1 cellular context compared by ENCODE assay signal in the genomic region with DNA sequence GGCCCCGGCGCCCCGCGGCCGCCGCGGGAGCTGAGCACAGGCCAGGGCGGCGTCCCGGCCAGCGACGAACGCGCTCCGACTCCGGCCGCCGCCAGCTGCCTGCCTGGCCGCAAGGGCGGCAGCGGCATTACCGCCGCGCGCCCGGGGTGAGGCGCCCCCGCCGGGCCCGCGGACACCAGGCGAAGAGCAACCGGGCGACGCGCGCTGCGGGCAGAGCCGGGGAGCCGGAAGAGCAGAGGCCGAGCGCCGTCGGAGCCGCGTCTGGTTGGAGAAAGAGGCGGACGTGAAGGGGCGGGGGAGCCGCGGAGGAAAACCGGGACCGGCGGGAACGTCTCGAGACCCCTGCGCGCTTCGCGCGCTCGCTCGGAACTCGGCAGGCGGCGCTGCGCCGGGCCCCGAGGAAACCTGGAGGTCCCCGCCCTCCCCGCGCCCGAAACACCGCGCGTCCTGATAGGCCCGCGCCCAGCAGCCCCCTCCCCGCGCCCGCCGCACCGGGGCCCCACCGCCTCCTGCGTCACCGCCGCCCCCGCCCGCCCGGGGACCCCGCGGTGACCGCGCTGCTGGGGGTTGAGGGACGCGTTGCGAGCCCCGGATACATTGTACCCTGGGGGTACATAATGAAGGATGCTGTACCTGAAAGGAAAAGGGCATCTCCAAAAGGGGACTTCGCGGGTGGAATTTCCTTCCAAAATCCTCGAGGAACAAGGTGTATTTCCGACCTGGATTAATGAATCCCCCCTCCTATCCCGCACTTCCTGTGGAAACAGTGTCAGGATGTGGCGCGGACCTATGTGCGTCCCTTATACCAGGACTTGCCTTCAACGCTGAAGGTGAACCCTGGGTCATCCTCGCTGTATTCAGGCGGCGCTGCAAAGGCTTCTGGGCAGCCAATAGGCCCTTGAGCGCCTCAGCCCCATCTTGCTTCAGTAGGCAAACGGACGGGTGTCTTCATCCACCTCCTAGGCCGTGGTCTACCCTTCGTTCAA.
TF ChIP-seq lines count a peak whose summit lies in the region.

No MANE protein-coding gene starts in this region.

TF ChIP-seq in HEK293, 187 proteins besides CTCF, POLR2A, EP300 and RAD21 (continued from another document and continues in another):
- TF ChIP-seq, protein P1, sequence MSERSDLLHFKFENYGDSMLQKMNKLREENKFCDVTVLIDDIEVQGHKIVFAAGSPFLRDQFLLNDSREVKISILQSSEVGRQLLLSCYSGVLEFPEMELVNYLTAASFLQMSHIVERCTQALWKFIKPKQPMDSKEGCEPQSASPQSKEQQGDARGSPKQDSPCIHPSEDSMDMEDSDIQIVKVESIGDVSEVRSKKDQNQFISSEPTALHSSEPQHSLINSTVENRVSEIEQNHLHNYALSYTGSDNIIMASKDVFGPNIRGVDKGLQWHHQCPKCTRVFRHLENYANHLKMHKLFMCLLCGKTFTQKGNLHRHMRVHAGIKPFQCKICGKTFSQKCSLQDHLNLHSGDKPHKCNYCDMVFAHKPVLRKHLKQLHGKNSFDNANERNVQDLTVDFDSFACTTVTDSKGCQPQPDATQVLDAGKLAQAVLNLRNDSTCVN (tag by site-specific recombination; optimal IDR thresholded peaks at IDR 0.05), result peak; percentile 80
- peak; percentile 55; the same call in 1 of the 2 replicates for TF ChIP-seq KLF8 (tag by site-specific recombination; IDR thresholded peaks at IDR 0.05)
- no peak for TF ChIP-seq YY1 (tag by site-specific recombination; IDR thresholded peaks at IDR 0.05)
- peak; percentile 48 for TF ChIP-seq ZNF341 (tag by site-specific recombination; IDR thresholded peaks at IDR 0.05; ENCODE audit: low read depth)
- no peak for TF ChIP-seq ZNF623 (tag by site-specific recombination; IDR thresholded peaks at IDR 0.05)
- TF ChIP-seq OVOL3 (tag by site-specific recombination; IDR thresholded peaks at IDR 0.05), result no peak
- TF ChIP-seq, protein P2, sequence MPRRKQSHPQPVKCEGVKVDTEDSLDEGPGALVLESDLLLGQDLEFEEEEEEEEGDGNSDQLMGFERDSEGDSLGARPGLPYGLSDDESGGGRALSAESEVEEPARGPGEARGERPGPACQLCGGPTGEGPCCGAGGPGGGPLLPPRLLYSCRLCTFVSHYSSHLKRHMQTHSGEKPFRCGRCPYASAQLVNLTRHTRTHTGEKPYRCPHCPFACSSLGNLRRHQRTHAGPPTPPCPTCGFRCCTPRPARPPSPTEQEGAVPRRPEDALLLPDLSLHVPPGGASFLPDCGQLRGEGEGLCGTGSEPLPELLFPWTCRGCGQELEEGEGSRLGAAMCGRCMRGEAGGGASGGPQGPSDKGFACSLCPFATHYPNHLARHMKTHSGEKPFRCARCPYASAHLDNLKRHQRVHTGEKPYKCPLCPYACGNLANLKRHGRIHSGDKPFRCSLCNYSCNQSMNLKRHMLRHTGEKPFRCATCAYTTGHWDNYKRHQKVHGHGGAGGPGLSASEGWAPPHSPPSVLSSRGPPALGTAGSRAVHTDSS (tag by site-specific recombination; IDR thresholded peaks at IDR 0.05), result peak; percentile 59; the same call in 1 of the 2 replicates
- TF ChIP-seq, protein P3, sequence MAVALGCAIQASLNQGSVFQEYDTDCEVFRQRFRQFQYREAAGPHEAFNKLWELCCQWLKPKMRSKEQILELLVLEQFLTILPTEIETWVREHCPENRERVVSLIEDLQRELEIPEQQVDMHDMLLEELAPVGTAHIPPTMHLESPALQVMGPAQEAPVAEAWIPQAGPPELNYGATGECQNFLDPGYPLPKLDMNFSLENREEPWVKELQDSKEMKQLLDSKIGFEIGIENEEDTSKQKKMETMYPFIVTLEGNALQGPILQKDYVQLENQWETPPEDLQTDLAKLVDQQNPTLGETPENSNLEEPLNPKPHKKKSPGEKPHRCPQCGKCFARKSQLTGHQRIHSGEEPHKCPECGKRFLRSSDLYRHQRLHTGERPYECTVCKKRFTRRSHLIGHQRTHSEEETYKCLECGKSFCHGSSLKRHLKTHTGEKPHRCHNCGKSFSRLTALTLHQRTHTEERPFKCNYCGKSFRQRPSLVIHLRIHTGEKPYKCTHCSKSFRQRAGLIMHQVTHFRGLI (tag by site-specific recombination; IDR thresholded peaks at IDR 0.05), result no peak
- TF ChIP-seq ZNF19 (tag by site-specific recombination; IDR thresholded peaks at IDR 0.05; ENCODE audit: low read depth), result no peak
- no peak for TF ChIP-seq ZNF23 (tag by site-specific recombination; IDR thresholded peaks at IDR 0.05; ENCODE audit: borderline replicate concordance)
- TF ChIP-seq ZNF10 (tag by site-specific recombination; IDR thresholded peaks at IDR 0.05), result no peak
- TF ChIP-seq, protein P4, sequence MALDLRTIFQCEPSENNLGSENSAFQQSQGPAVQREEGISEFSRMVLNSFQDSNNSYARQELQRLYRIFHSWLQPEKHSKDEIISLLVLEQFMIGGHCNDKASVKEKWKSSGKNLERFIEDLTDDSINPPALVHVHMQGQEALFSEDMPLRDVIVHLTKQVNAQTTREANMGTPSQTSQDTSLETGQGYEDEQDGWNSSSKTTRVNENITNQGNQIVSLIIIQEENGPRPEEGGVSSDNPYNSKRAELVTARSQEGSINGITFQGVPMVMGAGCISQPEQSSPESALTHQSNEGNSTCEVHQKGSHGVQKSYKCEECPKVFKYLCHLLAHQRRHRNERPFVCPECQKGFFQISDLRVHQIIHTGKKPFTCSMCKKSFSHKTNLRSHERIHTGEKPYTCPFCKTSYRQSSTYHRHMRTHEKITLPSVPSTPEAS (tag by site-specific recombination; IDR thresholded peaks at IDR 0.05), result no peak
- TF ChIP-seq, protein P5, sequence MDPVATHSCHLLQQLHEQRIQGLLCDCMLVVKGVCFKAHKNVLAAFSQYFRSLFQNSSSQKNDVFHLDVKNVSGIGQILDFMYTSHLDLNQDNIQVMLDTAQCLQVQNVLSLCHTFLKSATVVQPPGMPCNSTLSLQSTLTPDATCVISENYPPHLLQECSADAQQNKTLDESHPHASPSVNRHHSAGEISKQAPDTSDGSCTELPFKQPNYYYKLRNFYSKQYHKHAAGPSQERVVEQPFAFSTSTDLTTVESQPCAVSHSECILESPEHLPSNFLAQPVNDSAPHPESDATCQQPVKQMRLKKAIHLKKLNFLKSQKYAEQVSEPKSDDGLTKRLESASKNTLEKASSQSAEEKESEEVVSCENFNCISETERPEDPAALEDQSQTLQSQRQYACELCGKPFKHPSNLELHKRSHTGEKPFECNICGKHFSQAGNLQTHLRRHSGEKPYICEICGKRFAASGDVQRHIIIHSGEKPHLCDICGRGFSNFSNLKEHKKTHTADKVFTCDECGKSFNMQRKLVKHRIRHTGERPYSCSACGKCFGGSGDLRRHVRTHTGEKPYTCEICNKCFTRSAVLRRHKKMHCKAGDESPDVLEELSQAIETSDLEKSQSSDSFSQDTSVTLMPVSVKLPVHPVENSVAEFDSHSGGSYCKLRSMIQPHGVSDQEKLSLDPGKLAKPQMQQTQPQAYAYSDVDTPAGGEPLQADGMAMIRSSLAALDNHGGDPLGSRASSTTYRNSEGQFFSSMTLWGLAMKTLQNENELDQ (tag by site-specific recombination; IDR thresholded peaks at IDR 0.05; ENCODE audit: low read depth), result no peak
- TF ChIP-seq ZNF324 (tag by site-specific recombination; IDR thresholded peaks at IDR 0.05), result no peak
- no peak for TF ChIP-seq RBAK (tag by site-specific recombination; IDR thresholded peaks at IDR 0.05)
- TF ChIP-seq OSR2 (tag by site-specific recombination; IDR thresholded peaks at IDR 0.05), result no peak
- TF ChIP-seq, protein P6, sequence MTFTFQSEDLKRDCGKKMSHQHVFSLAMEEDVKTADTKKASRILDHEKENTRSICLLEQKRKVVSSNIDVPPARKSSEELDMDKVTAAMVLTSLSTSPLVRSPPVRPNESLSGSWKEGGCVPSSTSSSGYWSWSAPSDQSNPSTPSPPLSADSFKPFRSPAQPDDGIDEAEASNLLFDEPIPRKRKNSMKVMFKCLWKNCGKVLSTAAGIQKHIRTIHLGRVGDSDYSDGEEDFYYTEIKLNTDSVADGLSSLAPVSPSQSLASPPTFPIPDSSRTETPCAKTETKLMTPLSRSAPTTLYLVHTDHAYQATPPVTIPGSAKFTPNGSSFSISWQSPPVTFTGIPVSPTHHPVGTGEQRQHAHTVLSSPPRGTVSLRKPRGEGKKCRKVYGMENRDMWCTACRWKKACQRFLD (tag by site-specific recombination; IDR thresholded peaks at IDR 0.05), result no peak
- TF ChIP-seq ZNF292 (tag by site-specific recombination; IDR thresholded peaks at IDR 0.05; ENCODE audit: borderline replicate concordance, low read depth), result no peak
- no peak for TF ChIP-seq ZNF768 (tag by site-specific recombination; IDR thresholded peaks at IDR 0.05)
- TF ChIP-seq, protein P7, sequence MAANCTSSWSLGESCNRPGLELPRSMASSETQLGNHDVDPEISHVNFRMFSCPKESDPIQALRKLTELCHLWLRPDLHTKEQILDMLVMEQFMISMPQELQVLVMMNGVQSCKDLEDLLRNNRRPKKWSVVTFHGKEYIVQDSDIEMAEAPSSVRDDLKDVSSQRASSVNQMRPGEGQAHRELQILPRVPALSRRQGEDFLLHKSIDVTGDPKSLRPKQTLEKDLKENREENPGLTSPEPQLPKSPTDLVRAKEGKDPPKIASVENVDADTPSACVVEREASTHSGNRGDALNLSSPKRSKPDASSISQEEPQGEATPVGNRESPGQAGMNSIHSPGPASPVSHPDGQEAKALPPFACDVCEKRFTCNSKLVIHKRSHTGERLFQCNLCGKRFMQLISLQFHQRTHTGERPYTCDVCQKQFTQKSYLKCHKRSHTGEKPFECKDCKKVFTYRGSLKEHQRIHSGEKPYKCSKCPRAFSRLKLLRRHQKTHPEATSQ (tag by site-specific recombination; IDR thresholded peaks at IDR 0.05), result no peak
- TF ChIP-seq YY2 (tag by site-specific recombination; IDR thresholded peaks at IDR 0.05), result no peak
- TF ChIP-seq SALL2 (tag by site-specific recombination; IDR thresholded peaks at IDR 0.05; ENCODE audit: borderline replicate concordance), result no peak
- TF ChIP-seq ZNF140 (tag by site-specific recombination; IDR thresholded peaks at IDR 0.05), result no peak
- no peak for TF ChIP-seq ZNF202 (tag by site-specific recombination; IDR thresholded peaks at IDR 0.05; ENCODE audit: borderline replicate concordance)
- TF ChIP-seq, protein P8, sequence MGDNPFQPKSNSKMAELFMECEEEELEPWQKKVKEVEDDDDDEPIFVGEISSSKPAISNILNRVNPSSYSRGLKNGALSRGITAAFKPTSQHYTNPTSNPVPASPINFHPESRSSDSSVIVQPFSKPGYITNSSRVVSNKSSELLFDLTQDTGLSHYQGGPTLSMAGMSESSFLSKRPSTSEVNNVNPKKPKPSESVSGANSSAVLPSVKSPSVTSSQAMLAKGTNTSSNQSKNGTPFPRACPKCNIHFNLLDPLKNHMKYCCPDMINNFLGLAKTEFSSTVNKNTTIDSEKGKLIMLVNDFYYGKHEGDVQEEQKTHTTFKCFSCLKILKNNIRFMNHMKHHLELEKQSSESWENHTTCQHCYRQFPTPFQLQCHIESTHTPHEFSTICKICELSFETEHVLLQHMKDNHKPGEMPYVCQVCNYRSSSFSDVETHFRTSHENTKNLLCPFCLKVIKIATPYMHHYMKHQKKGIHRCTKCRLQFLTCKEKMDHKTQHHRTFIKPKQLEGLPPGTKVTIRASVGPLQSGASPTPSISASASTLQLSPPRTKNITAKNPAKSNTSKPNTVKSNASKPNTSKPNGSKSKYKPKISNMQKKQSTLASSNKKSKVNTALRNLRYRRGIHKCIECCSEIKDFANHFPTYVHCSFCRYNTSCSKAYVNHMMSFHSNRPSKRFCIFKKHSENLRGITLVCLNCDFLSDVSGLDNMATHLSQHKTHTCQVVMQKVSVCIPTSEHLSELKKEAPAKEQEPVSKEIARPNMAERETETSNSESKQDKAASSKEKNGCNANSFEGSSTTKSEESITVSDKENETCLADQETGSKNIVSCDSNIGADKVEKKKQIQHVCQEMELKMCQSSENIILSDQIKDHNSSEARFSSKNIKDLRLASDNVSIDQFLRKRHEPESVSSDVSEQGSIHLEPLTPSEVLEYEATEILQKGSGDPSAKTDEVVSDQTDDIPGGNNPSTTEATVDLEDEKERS (tag by site-specific recombination; IDR thresholded peaks at IDR 0.05), result no peak
- peak; percentile 24; the same call in 1 of the 2 replicates for TF ChIP-seq KLF1 (tag by site-specific recombination; IDR thresholded peaks at IDR 0.05)
- TF ChIP-seq, protein P9, sequence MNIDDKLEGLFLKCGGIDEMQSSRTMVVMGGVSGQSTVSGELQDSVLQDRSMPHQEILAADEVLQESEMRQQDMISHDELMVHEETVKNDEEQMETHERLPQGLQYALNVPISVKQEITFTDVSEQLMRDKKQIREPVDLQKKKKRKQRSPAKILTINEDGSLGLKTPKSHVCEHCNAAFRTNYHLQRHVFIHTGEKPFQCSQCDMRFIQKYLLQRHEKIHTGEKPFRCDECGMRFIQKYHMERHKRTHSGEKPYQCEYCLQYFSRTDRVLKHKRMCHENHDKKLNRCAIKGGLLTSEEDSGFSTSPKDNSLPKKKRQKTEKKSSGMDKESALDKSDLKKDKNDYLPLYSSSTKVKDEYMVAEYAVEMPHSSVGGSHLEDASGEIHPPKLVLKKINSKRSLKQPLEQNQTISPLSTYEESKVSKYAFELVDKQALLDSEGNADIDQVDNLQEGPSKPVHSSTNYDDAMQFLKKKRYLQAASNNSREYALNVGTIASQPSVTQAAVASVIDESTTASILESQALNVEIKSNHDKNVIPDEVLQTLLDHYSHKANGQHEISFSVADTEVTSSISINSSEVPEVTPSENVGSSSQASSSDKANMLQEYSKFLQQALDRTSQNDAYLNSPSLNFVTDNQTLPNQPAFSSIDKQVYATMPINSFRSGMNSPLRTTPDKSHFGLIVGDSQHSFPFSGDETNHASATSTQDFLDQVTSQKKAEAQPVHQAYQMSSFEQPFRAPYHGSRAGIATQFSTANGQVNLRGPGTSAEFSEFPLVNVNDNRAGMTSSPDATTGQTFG (tag by site-specific recombination; IDR thresholded peaks at IDR 0.05; ENCODE audit: borderline replicate concordance), result no peak
- no peak for TF ChIP-seq WT1 (tag by site-specific recombination; IDR thresholded peaks at IDR 0.05)
- no peak for TF ChIP-seq FEZF1 (tag by site-specific recombination; IDR thresholded peaks at IDR 0.05)
- no peak for TF ChIP-seq ZNF549 (tag by site-specific recombination; IDR thresholded peaks at IDR 0.05)
- TF ChIP-seq ZNF76 (tag by site-specific recombination; IDR thresholded peaks at IDR 0.05; ENCODE audit: borderline replicate concordance, low read depth), result peak; percentile 46; the same call in 1 of the 2 replicates
- 0 out of 2 replicates have a peak, but pooled peaks have one; percentile 26 for TF ChIP-seq ZFHX2 (tag by site-specific recombination; conservative IDR thresholded peaks at IDR 0.05)
- TF ChIP-seq SCRT2 (tag by site-specific recombination; IDR thresholded peaks at IDR 0.05), result no peak
- TF ChIP-seq ZNF677 (tag by site-specific recombination; IDR thresholded peaks at IDR 0.05), result no peak
- TF ChIP-seq ZFP37 (tag by site-specific recombination; IDR thresholded peaks at IDR 0.05), result no peak; the same call in 1 of the 2 replicates
- no peak for TF ChIP-seq SP7 (tag by site-specific recombination; IDR thresholded peaks at IDR 0.05)
- TF ChIP-seq ZNF777 (tag by site-specific recombination; IDR thresholded peaks at IDR 0.05; ENCODE audit: borderline replicate concordance), result no peak
- no peak for TF ChIP-seq ZFP41 (tag by site-specific recombination; IDR thresholded peaks at IDR 0.05; ENCODE audit: borderline replicate concordance)
- no peak for TF ChIP-seq ZNF133 (tag by site-specific recombination; IDR thresholded peaks at IDR 0.05)
- TF ChIP-seq, protein P10, sequence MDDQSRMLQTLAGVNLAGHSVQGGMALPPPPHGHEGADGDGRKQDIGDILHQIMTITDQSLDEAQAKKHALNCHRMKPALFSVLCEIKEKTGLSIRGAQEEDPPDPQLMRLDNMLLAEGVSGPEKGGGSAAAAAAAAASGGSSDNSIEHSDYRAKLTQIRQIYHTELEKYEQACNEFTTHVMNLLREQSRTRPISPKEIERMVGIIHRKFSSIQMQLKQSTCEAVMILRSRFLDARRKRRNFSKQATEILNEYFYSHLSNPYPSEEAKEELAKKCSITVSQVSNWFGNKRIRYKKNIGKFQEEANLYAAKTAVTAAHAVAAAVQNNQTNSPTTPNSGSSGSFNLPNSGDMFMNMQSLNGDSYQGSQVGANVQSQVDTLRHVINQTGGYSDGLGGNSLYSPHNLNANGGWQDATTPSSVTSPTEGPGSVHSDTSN (CRISPR knock-in tag; IDR thresholded peaks at IDR 0.05), result no peak
